2 cellular contexts compared by ENCODE assay signal in genomic region chr2:64348386-64349142, GRCh38.
TF ChIP-seq lines count a peak whose summit lies in the region.

No MANE protein-coding gene starts in this region.

TF ChIP-seq in GM23338, 12 proteins besides CTCF, POLR2A, EP300 and RAD21 (continued from another document):
- TF ChIP-seq REST (IDR thresholded peaks at IDR 0.05; ENCODE audit: unreplicated experiment) = no peak

TF ChIP-seq in SK-N-SH treated with all-trans-retinoic acid at 6 μM for 48 hours, 23 proteins besides CTCF, POLR2A, EP300 and RAD21 (continued from another document):
- TF ChIP-seq, protein P1, sequence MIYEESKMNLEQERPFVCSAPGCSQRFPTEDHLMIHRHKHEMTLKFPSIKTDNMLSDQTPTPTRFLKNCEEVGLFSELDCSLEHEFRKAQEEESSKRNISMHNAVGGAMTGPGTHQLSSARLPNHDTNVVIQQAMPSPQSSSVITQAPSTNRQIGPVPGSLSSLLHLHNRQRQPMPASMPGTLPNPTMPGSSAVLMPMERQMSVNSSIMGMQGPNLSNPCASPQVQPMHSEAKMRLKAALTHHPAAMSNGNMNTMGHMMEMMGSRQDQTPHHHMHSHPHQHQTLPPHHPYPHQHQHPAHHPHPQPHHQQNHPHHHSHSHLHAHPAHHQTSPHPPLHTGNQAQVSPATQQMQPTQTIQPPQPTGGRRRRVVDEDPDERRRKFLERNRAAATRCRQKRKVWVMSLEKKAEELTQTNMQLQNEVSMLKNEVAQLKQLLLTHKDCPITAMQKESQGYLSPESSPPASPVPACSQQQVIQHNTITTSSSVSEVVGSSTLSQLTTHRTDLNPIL (CRISPR knock-in tag; IDR thresholded peaks at IDR 0.05; ENCODE audit: low read depth) = no peak
- TF ChIP-seq ZNF70 (CRISPR knock-in tag; IDR thresholded peaks at IDR 0.05) = no peak
